In the genomic region with DNA sequence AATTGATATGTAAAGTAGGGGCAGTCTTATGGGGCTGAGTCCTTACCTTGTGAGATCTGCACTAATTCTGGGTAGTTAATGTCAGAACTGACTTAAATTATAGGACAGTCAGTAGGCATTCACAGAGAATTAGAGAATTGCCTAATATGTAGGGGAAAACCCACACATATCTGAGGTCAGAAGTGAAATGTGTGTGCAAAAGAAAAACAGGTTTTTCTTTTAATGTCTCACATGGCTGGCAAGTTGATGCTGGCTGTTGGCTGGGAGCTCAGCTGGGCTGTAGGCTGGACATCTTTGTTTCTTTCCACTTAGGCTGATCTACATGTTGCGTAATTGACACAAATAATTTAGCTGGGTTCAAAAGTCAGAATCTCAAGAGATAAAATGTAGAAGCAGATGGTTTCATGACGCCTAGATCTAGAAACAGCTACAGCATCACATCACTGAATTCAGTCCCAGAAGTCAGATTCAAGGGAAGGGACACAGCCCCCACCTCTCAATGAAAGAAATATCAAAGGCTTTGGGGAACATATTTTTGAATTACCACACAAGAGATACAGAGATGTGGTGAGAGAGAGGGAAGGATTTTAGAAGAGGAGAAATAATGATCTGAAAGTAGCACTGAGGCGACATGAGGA, we compare ENCODE assay signal across 14 cellular contexts.
A peak's percentile ranks its signal among the peaks of the same experiment; 100 is the strongest.
DNase-seq lines count a peak whose midpoint lies in the region; ATAC-seq, FAIRE-seq and TF ChIP-seq lines count a peak whose summit lies in the region.
"Had no signal": no experiment of that assay in that cellular context is flagged by ENCODE, and none has a peak within 500 bp of the region (broad histone marks: within the 10 kb centered on the region; RNA-seq: fewer than 3 reads in every experiment).

No MANE protein-coding gene starts in this region.

- no peaks in the 10 kb centered on the region for H3K9me3 ChIP-seq in RWPE2 (ENCODE audit: severe bottlenecking)
- no peaks in the 10 kb centered on the region for H3K9me3 ChIP-seq in prostate gland
- H3K9me3 ChIP-seq in ovary, result no peaks in the 10 kb centered on the region
- H3K9me3 ChIP-seq: testis had no signal

- no peak for TF ChIP-seq EP300 in ovary (IDR thresholded peaks at IDR 0.05)

- peak; percentile 60 for DNase-seq in GM04504 (ENCODE audit: low read depth)
- DNase-seq in RWPE2 (ENCODE audit: low spot score), result no peak
- peak; percentile 86 for DNase-seq in fibroblast of the aortic adventitia (ENCODE audit: low read depth)
- peak; percentile 25 for DNase-seq in prostate gland (ENCODE audit: low spot score)
- DNase-seq in ovary, result no peak
- DNase-seq in chondrocyte (ENCODE audit: low spot score), result no peak
- no peak for DNase-seq in frontal cortex (ENCODE audit: low spot score in 2 of 2)
- DNase-seq: NCI-H69, SIG-M5, testis had no signal

- H3K27ac ChIP-seq in RWPE2 (ENCODE audit: poor library complexity, severe bottlenecking), result no peak overlapping the region
- H3K27ac ChIP-seq in prostate gland, result no peak overlapping the region
- no peak overlapping the region for H3K27ac ChIP-seq in ovary
- H3K27ac ChIP-seq: coronary artery, testis, VCaP had no signal

- H3K4me1 ChIP-seq in RWPE2 (ENCODE audit: insufficient read depth, poor library complexity, severe bottlenecking) (peaks cover 18% of the 10 kb centered on the region), prostate gland (replicated peaks) (no peaks in the 10 kb centered on the region), ovary (ENCODE audit: insufficient read depth) (no peaks in the 10 kb centered on the region)
- H3K4me1 ChIP-seq: testis had no signal

- no peak overlapping the region for H3K4me3 Mint-ChIP-seq in chondrocyte (ENCODE audit: unreplicated experiment)
- H3K4me3 Mint-ChIP-seq: activated naive CD8-positive, alpha-beta T cell had no signal

- no peaks in the 10 kb centered on the region for H3K36me3 Mint-ChIP-seq in chondrocyte (ENCODE audit: low read depth)
- H3K36me3 Mint-ChIP-seq: activated naive CD8-positive, alpha-beta T cell had no signal

- no peak for TF ChIP-seq CTCF in RWPE2 (IDR thresholded peaks at IDR 0.05; ENCODE audit: poor library complexity, severe bottlenecking)
- no peak for TF ChIP-seq CTCF in fibroblast of the aortic adventitia (IDR thresholded peaks at IDR 0.05; ENCODE audit: insufficient read depth, low read length)
- no peak for TF ChIP-seq CTCF in prostate gland (IDR thresholded peaks at IDR 0.05)
- no peak for TF ChIP-seq CTCF in ovary (IDR thresholded peaks at IDR 0.05)
- no peak for TF ChIP-seq CTCF in chondrocyte (IDR thresholded peaks at IDR 0.05)

- ATAC-seq in RWPE2 (ENCODE audit: low read depth), result peak; percentile 42; the same call in 2 of the 3 replicates
- ATAC-seq in GM19397 (IDR thresholded peaks at IDR 0.05; ENCODE audit: unreplicated experiment), result no peak

- H3K27me3 Mint-ChIP-seq in chondrocyte (ENCODE audit: low read depth), result no peaks in the 10 kb centered on the region

- no peak for FAIRE-seq in frontal cortex (lab: Jason Lieb, UNC)

- intact Hi-C loops in prostate gland (cut with DNase I) (no loop called here), ovary (cut with DNase I) (no loop called here)

- H3K4me3 ChIP-seq in RWPE2 (ENCODE audit: severe bottlenecking) (no peak overlapping the region), fibroblast of the aortic adventitia (ENCODE audit: low read depth, low read length) (no peak overlapping the region), prostate gland (no peak overlapping the region), ovary (no peak overlapping the region)
- H3K4me3 ChIP-seq: coronary artery, testis had no signal

- H3K27ac Mint-ChIP-seq in chondrocyte (ENCODE audit: unreplicated experiment), result no peak overlapping the region
- H3K27ac Mint-ChIP-seq: activated naive CD8-positive, alpha-beta T cell had no signal

- peaks cover 14% of the 10 kb centered on the region for H3K4me1 Mint-ChIP-seq in chondrocyte (ENCODE audit: low read depth)

- H3K36me3 ChIP-seq in RWPE2 (ENCODE audit: low read depth) (no peaks in the 10 kb centered on the region), prostate gland (no peaks in the 10 kb centered on the region), ovary (no peaks in the 10 kb centered on the region)

- H3K27me3 ChIP-seq in RWPE2 (ENCODE audit: insufficient read depth, poor library complexity, severe bottlenecking) (no peaks in the 10 kb centered on the region), prostate gland (replicated peaks; ENCODE audit: insufficient read depth) (no peaks in the 10 kb centered on the region), ovary (no peaks in the 10 kb centered on the region)
- H3K27me3 ChIP-seq: testis had no signal

- no peaks in the 10 kb centered on the region for H3K9me3 Mint-ChIP-seq in chondrocyte (ENCODE audit: low read depth)

- WGBS in prostate gland, result 69% methylated on average over 3 of the region's 3 CpGs
- WGBS in ovary, 3 donors, result 59 to 68% (median 62%) methylated on average over 3 of the region's 3 CpGs

- TF ChIP-seq POLR2A in prostate gland (IDR thresholded peaks at IDR 0.05) (no peak), ovary (IDR thresholded peaks at IDR 0.05) (no peak)

Comparison
In these comparisons a context has a peak if more than half of its experiments do, and no peak if none do; other contexts are left out.
1. DNase-seq: peak in GM04504 (single experiment), fibroblast of the aortic adventitia (single experiment) and prostate gland (single experiment); none in RWPE2 (single experiment), ovary (0 of 5), chondrocyte (single experiment) and frontal cortex (0 of 2).